22 cellular contexts compared by ENCODE assay signal in the genomic region with DNA sequence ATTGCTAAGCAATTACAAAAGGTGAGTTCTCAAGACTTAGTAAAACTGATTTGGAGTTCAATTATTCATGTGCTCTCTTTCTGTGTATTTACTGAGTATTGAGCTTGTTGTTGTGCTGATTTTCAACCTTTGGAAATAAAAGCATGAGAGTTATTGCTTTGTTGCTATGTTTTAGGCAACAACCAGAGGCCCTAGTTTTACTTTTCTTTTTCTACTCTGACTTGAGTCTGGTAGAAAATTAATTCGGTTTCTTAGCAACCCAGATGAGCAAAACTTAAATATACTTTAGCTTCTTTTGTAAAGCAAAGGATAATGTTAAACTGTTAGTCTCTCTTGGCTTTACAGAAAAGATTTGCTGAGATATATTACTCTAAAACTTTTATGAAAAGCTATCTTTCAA.
DNase-seq lines count a peak whose midpoint lies in the region; ATAC-seq, FAIRE-seq and TF ChIP-seq lines count a peak whose summit lies in the region.
"Had no signal": no experiment of that assay in that cellular context is flagged by ENCODE, and none has a peak within 500 bp of the region (broad histone marks: within the 10 kb centered on the region; RNA-seq: fewer than 3 reads in every experiment).

No MANE protein-coding gene starts in this region.

- DNase-seq in H54 (ENCODE audit: insufficient read length, low spot score) (no peak), kidney (no peak), hypothalamus (lab: John Stamatoyannopoulos, UW) (no peak), COLO668 (lab: John Stamatoyannopoulos, UW; ENCODE audit: unreplicated experiment) (no peak), pancreas (no peak)
- no peak for DNase-seq in stimulated activated CD4-positive, alpha-beta T cell treated with anti-CD3 and anti-CD28 coated beads, Interleukin-1b, Interleukin-23, amount 100 ng/mL, for 48 hours
- DNase-seq: activated B cell treated with CpG ODN at 0.5 μM for 24 hours; activated T-cell treated with anti-CD3 and anti-CD28 coated beads, Interleukin-2, amount 50 U/mL, for 72 hours; foreskin fibroblast; GF-D8; left cardiac atrium; midbrain; NCI-H1436 treated with DMSO at 0.1 percent for 48 hours; retina; stimulated activated CD4-positive, alpha-beta T cell treated with anti-CD3 and anti-CD28 coated beads, Interleukin-15, amount 100 ng/mL, for 24 hours; stimulated activated naive B cell treated with anti-CD40 and anti-IgM and Interleukin-4, amounts not matched to agents 10 μg/mL and 1 μg/mL and 100 μg/mL, for 72 hours had no signal

- intact Hi-C loops in kidney (cut with DNase I) = no loop called here
- intact Hi-C loops in pancreas (cut with DNase I) = no loop called here

- H3K9ac ChIP-seq in kidney (ENCODE audit: low read length in 2 of 2) = no peak overlapping the region

- H3K4me1 ChIP-seq in kidney (ENCODE audit: control insufficient read depth in 1 of 2, insufficient read depth in 1 of 2, low read depth in 1 of 2, low read length in 2 of 2) (no peaks in the 10 kb centered on the region), pancreas (no peaks in the 10 kb centered on the region)
- H3K4me1 ChIP-seq: tibial nerve had no signal

- ATAC-seq in GM18861 (IDR thresholded peaks at IDR 0.05; ENCODE audit: unreplicated experiment) (peak; percentile 82), HG03354 (IDR thresholded peaks at IDR 0.05; ENCODE audit: poor library complexity, severe bottlenecking, unreplicated experiment) (peak; percentile 94), pancreas (no peak)
- ATAC-seq: activated T-cell treated with anti-CD3 and anti-CD28 coated beads, Interleukin-2, amount 50 U/mL, for 72 hours; left cardiac atrium; Panc1; stimulated activated naive B cell treated with anti-CD40 and anti-IgM and Interleukin-4, amounts not matched to agents 10 μg/mL and 1 μg/mL and 100 μg/mL, for 72 hours had no signal

- no peaks in the 10 kb centered on the region for H3K27me3 ChIP-seq in pancreas
- H3K27me3 ChIP-seq: neutrophil, tibial nerve had no signal

- no peak overlapping the region for H3K27ac ChIP-seq in kidney (ENCODE audit: low read depth in 2 of 2, low read length in 2 of 2)
- H3K27ac ChIP-seq in pancreas = no peak overlapping the region
- H3K27ac ChIP-seq: coronary artery, neutrophil, tibial nerve had no signal

- no peak for TF ChIP-seq POLR2A in H54 (IDR thresholded peaks at IDR 0.05; ENCODE audit: low read depth, low read length)

- TF ChIP-seq CTCF in kidney (IDR thresholded peaks at IDR 0.05; ENCODE audit: borderline replicate concordance, extremely low read depth, insufficient read depth) (no peak), pancreas (IDR thresholded peaks at IDR 0.05) (no peak)

- no peaks in the 10 kb centered on the region for H3K36me3 ChIP-seq in kidney (ENCODE audit: control insufficient read depth in 1 of 2, insufficient read depth in 2 of 2, low read length in 2 of 2)
- no peaks in the 10 kb centered on the region for H3K36me3 ChIP-seq in pancreas
- H3K36me3 ChIP-seq: neutrophil, tibial nerve had no signal

- H3K9me3 ChIP-seq in kidney (ENCODE audit: control insufficient read depth in 1 of 2, low read length in 2 of 2) = no peaks in the 10 kb centered on the region
- H3K9me3 ChIP-seq in pancreas = no peaks in the 10 kb centered on the region
- H3K9me3 ChIP-seq: neutrophil, tibial nerve had no signal

- H3K4me3 ChIP-seq in kidney (ENCODE audit: low read length in 2 of 2) = no peak overlapping the region
- no peak overlapping the region for H3K4me3 ChIP-seq in pancreas
- H3K4me3 ChIP-seq: coronary artery, tibial nerve had no signal

- 25 to 41% methylated on average over 1 of the region's 1 CpG for WGBS in pancreas, 2 donors

- peak; percentile 11 for FAIRE-seq in H54 (lab: Jason Lieb, UNC)
- FAIRE-seq in kidney (lab: Jason Lieb, UNC) = peak; percentile 8
- no peak for FAIRE-seq in pancreas (lab: Jason Lieb, UNC)

Comparison
In these comparisons a context has a peak if more than half of its experiments do, and no peak if none do; other contexts are left out.
1. ATAC-seq: peak in GM18861 (single experiment) and HG03354 (single experiment); none in pancreas (0 of 4).